In the genomic region with DNA sequence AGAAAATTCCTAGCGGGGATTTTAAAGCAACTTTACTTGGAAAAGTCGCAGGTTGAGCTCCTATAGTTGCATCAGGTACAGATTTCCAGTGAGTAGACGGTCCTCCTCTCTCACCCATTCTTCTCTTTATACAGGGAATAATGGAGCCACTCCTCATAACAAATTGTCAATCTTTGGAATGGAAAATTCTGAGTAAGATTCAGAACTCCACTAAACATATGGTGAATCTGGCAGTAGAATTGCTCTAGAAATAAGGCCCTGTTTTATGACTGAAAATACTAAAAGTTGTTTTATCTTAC, we compare ENCODE assay signal across 12 cellular contexts. TPM values are rescaled to one million over a fixed set of nuclear protein-coding genes. Genes with fewer than 3 reads are reported as not detected.
DNase-seq lines count a peak whose midpoint lies in the region; ATAC-seq, FAIRE-seq and TF ChIP-seq lines count a peak whose summit lies in the region.
"Had no signal": no experiment of that assay in that cellular context is flagged by ENCODE, and none has a peak within 500 bp of the region (broad histone marks: within the 10 kb centered on the region; RNA-seq: fewer than 3 reads in every experiment).

No MANE protein-coding gene starts in this region.

- H3K4me1 ChIP-seq in GM23338 (ENCODE audit: insufficient read depth) (peaks cover 26% of the 10 kb centered on the region), keratinocyte (ENCODE audit: control insufficient read depth, extremely low read depth, insufficient read depth, low read length) (peaks cover 21% of the 10 kb centered on the region)

- intact Hi-C loops in activated T-helper 2 cell treated with anti-CD3 and anti-CD28 coated beads, Interferon-gamma antibody, Interleukin-2, Interleukin-4, amounts not matched to agents 10 μg/mL and 5 μg/mL and 100 μg/mL, durations not matched to agents 14 hours and 24 hours and 36 hours (cut with micrococcal nuclease): loop anchor here (5.0 kb wide), 1 partner anchor 85 kb away; a partner anchor contains a TSS

- dilution Hi-C loops in keratinocyte (cut with MboI; ENCODE audit: extremely low pct_ligation_motif_present, low sequenced_read_pairs): no loop called here

- 0 out of 2 replicates have a peak, but pooled peaks cover 4% of the 10 kb centered on the region for H3F3A ChIP-seq in GM23338 (replicated peaks; ENCODE audit: low read depth)

- no peak for FAIRE-seq in keratinocyte (lab: Jason Lieb, UNC)

- no peaks in the 10 kb centered on the region for H3K36me3 Mint-ChIP-seq in GM23338 (ENCODE audit: low read depth)
- no peaks in the 10 kb centered on the region for H3K36me3 Mint-ChIP-seq in activated T-helper 2 cell treated with anti-CD3 and anti-CD28 coated beads, Interferon-gamma antibody, Interleukin-2, Interleukin-4, amounts not matched to agents 10 μg/mL and 5 μg/mL and 100 μg/mL, durations not matched to agents 14 hours and 24 hours and 36 hours (ENCODE audit: low read depth)

- H3K79me2 ChIP-seq in GM23338 (replicated peaks; ENCODE audit: insufficient read depth): no peaks in the 10 kb centered on the region; the same call in 1 of the 2 replicates
- peaks cover 2% of the 10 kb centered on the region for H3K79me2 ChIP-seq in keratinocyte (ENCODE audit: control insufficient read depth, insufficient read depth, low read length)

- no peaks in the 10 kb centered on the region for H3K9me3 Mint-ChIP-seq in GM23338
- no peaks in the 10 kb centered on the region for H3K9me3 Mint-ChIP-seq in activated T-helper 2 cell treated with anti-CD3 and anti-CD28 coated beads, Interferon-gamma antibody, Interleukin-2, Interleukin-4, amounts not matched to agents 10 μg/mL and 5 μg/mL and 100 μg/mL, durations not matched to agents 14 hours and 24 hours and 36 hours

- peak; percentile 41 for TF ChIP-seq CTCF in 22Rv1 (IDR thresholded peaks at IDR 0.05)
- TF ChIP-seq CTCF in GM23338 (conservative IDR thresholded peaks at IDR 0.05; ENCODE audit: low read depth in 2 of 2): no peak
- TF ChIP-seq CTCF in keratinocyte (optimal IDR thresholded peaks at IDR 0.05 in 1 of 3, IDR thresholded peaks at IDR 0.05 in 1 of 3, conservative IDR thresholded peaks at IDR 0.05 in 1 of 3; ENCODE audit: extremely low read depth in 1 of 3, insufficient read depth in 2 of 3, low read length in 3 of 3): no peak

- H3K4me2 ChIP-seq in GM23338 (peak overlapping the region; percentile 91), keratinocyte (ENCODE audit: control insufficient read depth, extremely low read depth, insufficient read depth, low read depth, low read length) (peak overlapping the region; percentile 79)

- no peaks in the 10 kb centered on the region for H4K20me1 ChIP-seq in GM23338 (replicated peaks; ENCODE audit: insufficient read depth)
- no peaks in the 10 kb centered on the region for H4K20me1 ChIP-seq in keratinocyte (ENCODE audit: control insufficient read depth, extremely low read depth, insufficient read depth, low read length)

- peaks cover 18% of the 10 kb centered on the region for H3K27me3 Mint-ChIP-seq in GM23338 (ENCODE audit: insufficient read depth, low read depth, poor library complexity)
- peaks cover 49% of the 10 kb centered on the region for H3K27me3 Mint-ChIP-seq in activated T-helper 2 cell treated with anti-CD3 and anti-CD28 coated beads, Interferon-gamma antibody, Interleukin-2, Interleukin-4, amounts not matched to agents 10 μg/mL and 5 μg/mL and 100 μg/mL, durations not matched to agents 14 hours and 24 hours and 36 hours (ENCODE audit: low read depth)

- no peak overlapping the region for H3K27ac Mint-ChIP-seq in GM23338
- no peak overlapping the region for H3K27ac Mint-ChIP-seq in activated T-helper 2 cell treated with anti-CD3 and anti-CD28 coated beads, Interferon-gamma antibody, Interleukin-2, Interleukin-4, amounts not matched to agents 10 μg/mL and 5 μg/mL and 100 μg/mL, durations not matched to agents 14 hours and 24 hours and 36 hours

- H2AFZ ChIP-seq in GM23338 (no peak overlapping the region), keratinocyte (ENCODE audit: control insufficient read depth, low read length) (no peak overlapping the region)

- no peak overlapping the region for H3K9ac ChIP-seq in keratinocyte (ENCODE audit: control insufficient read depth, extremely low read depth, insufficient read depth, low read length)

- no peaks in the 10 kb centered on the region for H3K9me1 ChIP-seq in keratinocyte (ENCODE audit: control insufficient read depth, extremely low read depth, insufficient read depth, low read length)

- no peaks in the 10 kb centered on the region for H3K9me2 ChIP-seq in GM23338 (ENCODE audit: insufficient read depth)

- no peaks in the 10 kb centered on the region for H3K9me3 ChIP-seq in keratinocyte (ENCODE audit: control insufficient read depth, low read depth, low read length)

- no peak overlapping the region for H3K27ac ChIP-seq in 22Rv1
- H3K27ac ChIP-seq in GM23338 (ENCODE audit: low read depth): no peak overlapping the region
- H3K27ac ChIP-seq in keratinocyte (ENCODE audit: control insufficient read depth, insufficient read depth, low read length): no peak overlapping the region

- ATAC-seq in GM23338: no peak
- ATAC-seq: HCT116 had no signal

- H3K4me1 Mint-ChIP-seq in GM23338: peaks cover 22% of the 10 kb centered on the region
- H3K4me1 Mint-ChIP-seq in activated T-helper 2 cell treated with anti-CD3 and anti-CD28 coated beads, Interferon-gamma antibody, Interleukin-2, Interleukin-4, amounts not matched to agents 10 μg/mL and 5 μg/mL and 100 μg/mL, durations not matched to agents 14 hours and 24 hours and 36 hours (ENCODE audit: low read depth): peaks cover 17% of the 10 kb centered on the region

- H3K4me3 ChIP-seq in GM23338: peak overlapping the region; percentile 69
- H3K4me3 ChIP-seq in keratinocyte (ENCODE audit: control insufficient read depth in 2 of 3, extremely low read depth in 1 of 3, insufficient read depth in 2 of 3, low read depth in 1 of 3, low read length in 3 of 3): peak overlapping the region in 1 of 3 experiments; percentile 4

- H3K36me3 ChIP-seq in GM23338 (ENCODE audit: insufficient read depth) (no peaks in the 10 kb centered on the region), keratinocyte (ENCODE audit: control insufficient read depth in 2 of 2, extremely low read depth in 1 of 2, insufficient read depth in 2 of 2, low read length in 2 of 2) (no peaks in the 10 kb centered on the region)

- H3K27me3 ChIP-seq in GM23338 (ENCODE audit: insufficient read depth) (peaks cover 9% of the 10 kb centered on the region; the same call in 1 of the 2 replicates), keratinocyte (ENCODE audit: control insufficient read depth, extremely low read depth, insufficient read depth, low read length) (no peaks in the 10 kb centered on the region)

- H3K4me3 Mint-ChIP-seq in GM23338: peak overlapping the region; percentile 90
- H3K4me3 Mint-ChIP-seq in activated T-helper 2 cell treated with anti-CD3 and anti-CD28 coated beads, Interferon-gamma antibody, Interleukin-2, Interleukin-4, amounts not matched to agents 10 μg/mL and 5 μg/mL and 100 μg/mL, durations not matched to agents 14 hours and 24 hours and 36 hours (ENCODE audit: low read depth): peak overlapping the region; percentile 42

- DNase-seq in GM23338 (ENCODE audit: low spot score): no peak
- DNase-seq in activated T-helper 2 cell treated with anti-CD3 and anti-CD28 coated beads, Interferon-gamma antibody, Interleukin-2, Interleukin-4, amounts not matched to agents 10 μg/mL and 5 μg/mL and 100 μg/mL, durations not matched to agents 14 hours and 24 hours and 36 hours (ENCODE audit: low spot score): no peak
- no peak for DNase-seq in keratinocyte (ENCODE audit: low read depth, low spot score)
- DNase-seq in SKM-1 (lab: John Stamatoyannopoulos, UW; ENCODE audit: unreplicated experiment): no peak
- DNase-seq in amygdala (lab: John Stamatoyannopoulos, UW): no peak
- no peak for DNase-seq in SW480 (ENCODE audit: low spot score)
- DNase-seq in stimulated activated CD8-positive, alpha-beta memory T cell treated with anti-CD3 and anti-CD28 coated beads, Interleukin-4, amount 100 ng/mL, for 48 hours: no peak
- DNase-seq: activated CD4-positive, alpha-beta T cell treated with anti-CD3 and anti-CD28 coated beads, Interleukin-2, amount 50 U/mL, for 1 hour had no signal

TF ChIP-seq in GM23338, 12 proteins besides CTCF, POLR2A, EP300 and RAD21 (continues in another document):
- TF ChIP-seq ZNF331 (CRISPR knock-in tag; IDR thresholded peaks at IDR 0.05; ENCODE audit: low read depth): no peak

RNA-seq across cellular contexts. Expression of a gene that starts 1.5 kb away (rescaled TPM):
- 9.1 and 10.3 TPM in 2 replicates for total RNA-seq in GM23338 (2014; rRNA removed; shearing (Covaris generic))
- polyA plus RNA-seq in GM23338 (2016; fragmentation: Nextera tagmentation; extraction: Ambion mirVana) (7.2 and 7.8 TPM in 2 replicates), keratinocyte (3.2 to 8.5 TPM (median 8.1 TPM) in 3 replicates)
- not detected in 2 replicates for total RNA-seq in activated T-helper 2 cell treated with anti-CD3 and anti-CD28 coated beads, Interferon-gamma antibody, Interleukin-2, Interleukin-4, amounts not matched to agents 10 μg/mL and 5 μg/mL and 100 μg/mL, durations not matched to agents 14 hours and 24 hours and 36 hours
- 0.46 TPM for polyA plus RNA-seq in keratinocyte (2011; ENCODE audit: low read depth)
- polyA plus RNA-seq in keratinocyte (2011; cell fraction: cytosol; rRNA removed): 2.8 and 5.5 TPM in 2 replicates
- 7.7 and 8.7 TPM in 2 replicates for polyA plus RNA-seq in keratinocyte (2011; cell fraction: nucleus; rRNA removed)
- 0.61 and 5.4 TPM in 2 replicates for polyA plus RNA-seq in keratinocyte (2012; ENCODE audit: low replicate concordance)
- polyA minus RNA-seq in keratinocyte: 1.5 to 11.0 TPM (median 4.6 TPM) in 3 replicates
- 3.6 TPM for polyA minus RNA-seq in keratinocyte (2011; cell fraction: cytosol; rRNA and poly(A)+ RNA removed)
- polyA minus RNA-seq in keratinocyte (2011; cell fraction: nucleus; rRNA and poly(A)+ RNA removed): 10.2 and 15.0 TPM in 2 replicates
- total RNA-seq: endothelial cell of umbilical vein had no signal
- polyA plus RNA-seq: endothelial cell of umbilical vein, neural cell had no signal

Comparison
In these comparisons a context has a peak if more than half of its experiments do, and no peak if none do; other contexts are left out.
1. RNA of a gene that starts 1.5 kb away (total RNA-seq): 9.1 to 10.3 TPM in GM23338; not detected in activated T-helper 2 cell treated with anti-CD3 and anti-CD28 coated beads, Interferon-gamma antibody, Interleukin-2, Interleukin-4, amounts not matched to agents 10 μg/mL and 5 μg/mL and 100 μg/mL, durations not matched to agents 14 hours and 24 hours and 36 hours; every median in the first group is over 10 times any median in the second.